Comparison of ENCODE assay signal across 9 cellular contexts in genomic region chr18:21194871-21195771, GRCh38. TPM values are rescaled to one million over a fixed set of nuclear protein-coding genes. Genes with fewer than 3 reads are reported as not detected.
DNase-seq lines count a peak whose midpoint lies in the region; ATAC-seq and TF ChIP-seq lines count a peak whose summit lies in the region.
"Had no signal": no experiment of that assay in that cellular context is flagged by ENCODE, and none has a peak within 500 bp of the region (broad histone marks: within the 10 kb centered on the region; RNA-seq: fewer than 3 reads in every experiment).

No MANE protein-coding gene starts in this region.

- peak; percentile 69 to 81 (median 72) for TF ChIP-seq CTCF in nephron (IDR thresholded peaks at IDR 0.05; ENCODE audit: unreplicated experiment in 3 of 3)

- H3K4me1 ChIP-seq in NT2/D1 (ENCODE audit: insufficient read depth, insufficient read length) = no peaks in the 10 kb centered on the region

- no peak overlapping the region for H3K9ac ChIP-seq in NT2/D1 (ENCODE audit: insufficient read length, low read depth)

- H3K27ac Mint-ChIP-seq in nephron = no peak overlapping the region
- no peak overlapping the region for H3K27ac Mint-ChIP-seq in activated T-helper 2 cell treated with anti-CD3 and anti-CD28 coated beads, Interferon-gamma antibody, Interleukin-2, Interleukin-4, amounts not matched to agents 10 μg/mL and 5 μg/mL and 100 μg/mL, durations not matched to agents 14 hours and 24 hours and 36 hours
- H3K27ac Mint-ChIP-seq: T-helper 1 cell treated with Interleukin-12 subunit alpha and Interleukin-12 subunit beta and Interleukin-4 antibody, amounts not matched to agents 30 μg/mL and 1 μg/mL, for 36 hours had no signal

- intact Hi-C loops in activated T-helper 2 cell treated with anti-CD3 and anti-CD28 coated beads, Interferon-gamma antibody, Interleukin-2, Interleukin-4, amounts not matched to agents 10 μg/mL and 5 μg/mL and 100 μg/mL, durations not matched to agents 14 hours and 24 hours and 36 hours (cut with micrococcal nuclease) = loop anchor here (1.0 kb wide), 2 partner anchors 249 to 761 kb away; no protein-coding TSS in a partner anchor
- intact Hi-C loops in head of caudate nucleus (cut with DNase I) = loop anchor here (5.0 to 10.0 kb wide), 2 partner anchors 247 to 760 kb away; no protein-coding TSS in a partner anchor

- no peaks in the 10 kb centered on the region for H3K36me3 ChIP-seq in NT2/D1 (ENCODE audit: insufficient read depth, insufficient read length, low read length)

- ATAC-seq in HG03175 (IDR thresholded peaks at IDR 0.05; ENCODE audit: unreplicated experiment) (peak; percentile 45), GM19467 (IDR thresholded peaks at IDR 0.05; ENCODE audit: unreplicated experiment) (no peak)

- peaks cover 1% of the 10 kb centered on the region for H3K27me3 Mint-ChIP-seq in nephron (ENCODE audit: low read depth)
- H3K27me3 Mint-ChIP-seq in activated T-helper 2 cell treated with anti-CD3 and anti-CD28 coated beads, Interferon-gamma antibody, Interleukin-2, Interleukin-4, amounts not matched to agents 10 μg/mL and 5 μg/mL and 100 μg/mL, durations not matched to agents 14 hours and 24 hours and 36 hours (ENCODE audit: low read depth) = peaks cover 10% of the 10 kb centered on the region

- no peaks in the 10 kb centered on the region for H3K36me3 Mint-ChIP-seq in nephron (ENCODE audit: low read depth)
- no peaks in the 10 kb centered on the region for H3K36me3 Mint-ChIP-seq in activated T-helper 2 cell treated with anti-CD3 and anti-CD28 coated beads, Interferon-gamma antibody, Interleukin-2, Interleukin-4, amounts not matched to agents 10 μg/mL and 5 μg/mL and 100 μg/mL, durations not matched to agents 14 hours and 24 hours and 36 hours (ENCODE audit: low read depth)

- no peaks in the 10 kb centered on the region for H3K9me3 Mint-ChIP-seq in nephron
- no peaks in the 10 kb centered on the region for H3K9me3 Mint-ChIP-seq in activated T-helper 2 cell treated with anti-CD3 and anti-CD28 coated beads, Interferon-gamma antibody, Interleukin-2, Interleukin-4, amounts not matched to agents 10 μg/mL and 5 μg/mL and 100 μg/mL, durations not matched to agents 14 hours and 24 hours and 36 hours
- H3K9me3 Mint-ChIP-seq: T-helper 1 cell treated with Interleukin-12 subunit alpha and Interleukin-12 subunit beta and Interleukin-4 antibody, amounts not matched to agents 30 μg/mL and 1 μg/mL, for 36 hours had no signal

- DNase-seq in DMS53 treated with DMSO at 0.1 percent for 48 hours (lab: John Stamatoyannopoulos, UW; ENCODE audit: unreplicated experiment) (peak; percentile 47), NT2/D1 (ENCODE audit: low read depth, low spot score) (peak; percentile 0), dermis microvascular lymphatic vessel endothelial cell (ENCODE audit: low read depth in 2 of 2) (peak; percentile 34 to 55), head of caudate nucleus (no peak)
- DNase-seq in activated T-helper 2 cell treated with anti-CD3 and anti-CD28 coated beads, Interferon-gamma antibody, Interleukin-2, Interleukin-4, amounts not matched to agents 10 μg/mL and 5 μg/mL and 100 μg/mL, durations not matched to agents 14 hours and 24 hours and 36 hours (ENCODE audit: low spot score) = no peak

- H3K4me1 Mint-ChIP-seq in nephron = no peaks in the 10 kb centered on the region
- H3K4me1 Mint-ChIP-seq in activated T-helper 2 cell treated with anti-CD3 and anti-CD28 coated beads, Interferon-gamma antibody, Interleukin-2, Interleukin-4, amounts not matched to agents 10 μg/mL and 5 μg/mL and 100 μg/mL, durations not matched to agents 14 hours and 24 hours and 36 hours (ENCODE audit: low read depth) = no peaks in the 10 kb centered on the region

- no peak overlapping the region for H3K4me3 Mint-ChIP-seq in nephron
- H3K4me3 Mint-ChIP-seq in activated T-helper 2 cell treated with anti-CD3 and anti-CD28 coated beads, Interferon-gamma antibody, Interleukin-2, Interleukin-4, amounts not matched to agents 10 μg/mL and 5 μg/mL and 100 μg/mL, durations not matched to agents 14 hours and 24 hours and 36 hours (ENCODE audit: low read depth) = no peak overlapping the region
- H3K4me3 Mint-ChIP-seq: T-helper 1 cell treated with Interleukin-12 subunit alpha and Interleukin-12 subunit beta and Interleukin-4 antibody, amounts not matched to agents 30 μg/mL and 1 μg/mL, for 36 hours had no signal

- H3K4me3 ChIP-seq in NT2/D1 (ENCODE audit: insufficient read length, low read depth) = no peak overlapping the region

- H3K9me3 ChIP-seq in NT2/D1 (ENCODE audit: insufficient read depth, low read length) = no peaks in the 10 kb centered on the region

- H3K27me3 ChIP-seq in NT2/D1 (ENCODE audit: insufficient read depth, insufficient read length) = no peaks in the 10 kb centered on the region

RNA-seq across cellular contexts. Expression of gene GREB1L, which starts 46.9 kb away (rescaled TPM):
- total RNA-seq in dermis microvascular lymphatic vessel endothelial cell = 2.8 and 11.3 TPM in 2 replicates
- total RNA-seq in activated T-helper 2 cell treated with anti-CD3 and anti-CD28 coated beads, Interferon-gamma antibody, Interleukin-2, Interleukin-4, amounts not matched to agents 10 μg/mL and 5 μg/mL and 100 μg/mL, durations not matched to agents 14 hours and 24 hours and 36 hours = not detected in 2 replicates

Comparison
In these comparisons a context has a peak if more than half of its experiments do, and no peak if none do; other contexts are left out.
1. DNase-seq: peak in DMS53 treated with DMSO at 0.1 percent for 48 hours (single experiment), NT2/D1 (single experiment) and dermis microvascular lymphatic vessel endothelial cell (2 of 2); none in activated T-helper 2 cell treated with anti-CD3 and anti-CD28 coated beads, Interferon-gamma antibody, Interleukin-2, Interleukin-4, amounts not matched to agents 10 μg/mL and 5 μg/mL and 100 μg/mL, durations not matched to agents 14 hours and 24 hours and 36 hours (single experiment) and head of caudate nucleus (0 of 42).